Comparison of ENCODE assay signal across 19 cellular contexts in genomic region chr6:36301781-36302180, GRCh38. TPM values are rescaled to one million over a fixed set of nuclear protein-coding genes. Genes with fewer than 3 reads are reported as not detected.
DNase-seq lines count a peak whose midpoint lies in the region; ATAC-seq and TF ChIP-seq lines count a peak whose summit lies in the region.
"Had no signal": no experiment of that assay in that cellular context is flagged by ENCODE, and none has a peak within 500 bp of the region (broad histone marks: within the 10 kb centered on the region; RNA-seq: fewer than 3 reads in every experiment).

No MANE protein-coding gene starts in this region.

- POLR2A ChIA-PET in Panc1 (lab: Charles Lee) = no interaction called here

- H3K9me3 ChIP-seq in Panc1 (ENCODE audit: control insufficient read depth, insufficient read depth, low read depth, low read length) (no peaks in the 10 kb centered on the region), lower lobe of right lung (no peaks in the 10 kb centered on the region), aorta (ENCODE audit: control insufficient read depth, low read length) (no peaks in the 10 kb centered on the region), esophagus squamous epithelium (no peaks in the 10 kb centered on the region), MM.1S (replicated peaks; ENCODE audit: insufficient read depth, low read length) (no peaks in the 10 kb centered on the region)

- intact Hi-C loops in left cardiac atrium (cut with DNase I) = loop anchor here (1.0 to 5.0 kb wide), 2 partner anchors 59 to 61 kb away; no protein-coding TSS in a partner anchor
- intact Hi-C loops in cardiac septum (cut with DNase I) = loop anchor here (1.0 to 5.0 kb wide), 2 partner anchors 41 to 59 kb away; no protein-coding TSS in a partner anchor
- intact Hi-C loops in Panc1 (cut with micrococcal nuclease; ENCODE audit: unreplicated experiment) = loop anchor here (1.0 kb wide), 1 partner anchor 59 kb away; no protein-coding TSS in a partner anchor
- intact Hi-C loops in lower lobe of right lung (cut with DNase I) = no loop called here
- intact Hi-C loops in aorta (cut with DNase I) = loop anchor here (1.0 to 5.0 kb wide), 3 partner anchors 41 to 59 kb away; no protein-coding TSS in a partner anchor
- intact Hi-C loops in esophagus squamous epithelium (cut with DNase I) = loop anchor here (5.0 kb wide), 1 partner anchor 61 kb away; no protein-coding TSS in a partner anchor

- H3K9me2 ChIP-seq in MM.1S (replicated peaks; ENCODE audit: insufficient read depth, low read length) = no peaks in the 10 kb centered on the region

- TF ChIP-seq POLR2A in esophagus squamous epithelium (IDR thresholded peaks at IDR 0.05) = no peak

- no TSS peak for BruUV-seq in Panc1 (replicated peaks; lab: Mats Ljungman, UMichigan)

- H3K4me3 ChIP-seq in Panc1 (ENCODE audit: low read depth in 2 of 2, low read length in 2 of 2) (no peak overlapping the region), lower lobe of right lung (no peak overlapping the region), aorta (ENCODE audit: low read length in 2 of 2) (no peak overlapping the region), esophagus squamous epithelium (no peak overlapping the region), MM.1S (ENCODE audit: low read length) (no peak overlapping the region)

- in situ Hi-C loops in Panc1 (cut with HindIII; ENCODE audit: low pct_unique_long_range_greater_than_20kb, low sequenced_read_pairs) = no loop called here

- H3K4me1 ChIP-seq in Panc1 (ENCODE audit: control insufficient read depth, insufficient read depth, low read length) (no peaks in the 10 kb centered on the region), lower lobe of right lung (peaks cover 17% of the 10 kb centered on the region), aorta (ENCODE audit: control insufficient read depth in 1 of 2, insufficient read depth in 2 of 2, low read length in 2 of 2) (no peaks in the 10 kb centered on the region), esophagus squamous epithelium (peaks cover 5 to 16% (median 6%) of the 10 kb centered on the region in 3 donors), MM.1S (ENCODE audit: low read length) (peaks cover 4% of the 10 kb centered on the region; the same call in 1 of the 2 replicates)

- H2AFZ ChIP-seq in MM.1S (ENCODE audit: low read length) = no peak overlapping the region

- DNase-seq in left cardiac atrium (no peak), cardiac septum (ENCODE audit: low spot score) (no peak), Panc1 (ENCODE audit: low read depth, low spot score) (no peak), lower lobe of right lung (no peak), aorta (no peak), esophagus squamous epithelium (lab: John Stamatoyannopoulos, UW) (no peak), NCI-H446 (lab: John Stamatoyannopoulos, UW) (no peak), MM.1S (no peak)

- H3K27ac ChIP-seq in Panc1 (ENCODE audit: low read length) (no peak overlapping the region), lower lobe of right lung (no peak overlapping the region), aorta (ENCODE audit: low read depth in 1 of 2, low read length in 2 of 2) (no peak overlapping the region), esophagus squamous epithelium (peak overlapping the region in 1 of 4 donors; percentile 21), MM.1S (ENCODE audit: low read length) (no peak overlapping the region)
- H3K27ac ChIP-seq: C4-2B, VCaP had no signal

- TF ChIP-seq CTCF in Panc1 (IDR thresholded peaks at IDR 0.05) (no peak), lower lobe of right lung (IDR thresholded peaks at IDR 0.05) (no peak), esophagus squamous epithelium (IDR thresholded peaks at IDR 0.05) (no peak), MM.1S (IDR thresholded peaks at IDR 0.05; ENCODE audit: low read length) (no peak)

- no peaks in the 10 kb centered on the region; the same call in 1 of the 2 replicates for H3K27me3 ChIP-seq in Panc1 (ENCODE audit: control insufficient read depth, insufficient read depth, low read length)
- H3K27me3 ChIP-seq in lower lobe of right lung (ENCODE audit: low read depth) = no peaks in the 10 kb centered on the region
- no peaks in the 10 kb centered on the region for H3K27me3 ChIP-seq in aorta (ENCODE audit: control insufficient read depth in 1 of 2, insufficient read depth in 2 of 2, low read length in 1 of 2)
- H3K27me3 ChIP-seq in esophagus squamous epithelium = peaks cover 0 to 3% (median 0%) of the 10 kb centered on the region in 4 donors
- H3K27me3 ChIP-seq in MM.1S (replicated peaks; ENCODE audit: insufficient read depth, low read length) = no peaks in the 10 kb centered on the region

- H3K79me2 ChIP-seq in MM.1S (ENCODE audit: low read length) = no peaks in the 10 kb centered on the region

- H4K20me1 ChIP-seq in MM.1S (ENCODE audit: insufficient read depth, low read length) = no peaks in the 10 kb centered on the region

- no peak overlapping the region for H3K9ac ChIP-seq in MM.1S (ENCODE audit: low read length)

- H3F3A ChIP-seq in MM.1S (ENCODE audit: insufficient read depth, low read length) = no peaks in the 10 kb centered on the region

- 24 to 29% methylated on average over 7 of the region's 7 CpGs for WGBS in aorta, 2 donors
- 46 to 73% methylated on average over 3 to 7 of the region's 7 CpGs for WGBS in esophagus squamous epithelium, 2 donors

- no peak overlapping the region for H3K4me2 ChIP-seq in MM.1S (ENCODE audit: low read depth, low read length)

- no peaks in the 10 kb centered on the region for H3K36me3 ChIP-seq in Panc1 (ENCODE audit: control insufficient read depth, insufficient read depth, low read length)
- no peaks in the 10 kb centered on the region for H3K36me3 ChIP-seq in lower lobe of right lung
- H3K36me3 ChIP-seq in aorta (ENCODE audit: control insufficient read depth in 1 of 2, insufficient read depth in 2 of 2, low read length in 1 of 2) = no peaks in the 10 kb centered on the region
- no peaks in the 10 kb centered on the region for H3K36me3 ChIP-seq in esophagus squamous epithelium
- H3K36me3 ChIP-seq in MM.1S (replicated peaks; ENCODE audit: insufficient read depth, low read length) = no peaks in the 10 kb centered on the region

- ATAC-seq in left cardiac atrium (peak; percentile 35 to 36), Panc1 (peak; percentile 7; the same call in 1 of the 2 replicates), lower lobe of right lung (peak; percentile 17 to 36), aorta (ENCODE audit: low FRiP score) (peak; percentile 33)

- CTCF ChIA-PET in Panc1 (lab: Charles Lee) = interaction anchor here (0.8 to 1.2 kb wide), 5 partner anchors 10 to 118 kb away, joined by 3 to 6 read pairs (median 3); no protein-coding TSS in a partner anchor

RNA-seq across cellular contexts. Expression of gene PNPLA1, which starts 31.9 kb away (rescaled TPM):
- total RNA-seq in left cardiac atrium (not detected), cardiac septum (not detected), Panc1 (2021; ENCODE audit: unreplicated experiment) (not detected), lower lobe of right lung (0.27 TPM), aorta (under 1 TPM in 1 of 2 donors, not detected in 1; 0.23 TPM), esophagus squamous epithelium (under 1 TPM in 2 of 4 donors, not detected in 2; 0.59 to 0.64 TPM)
- polyA plus RNA-seq in Panc1 (2012; ENCODE audit: insufficient read length) = 0.10 TPM
- polyA plus RNA-seq in aorta = under 1 TPM in 1 of 2 donors, not detected in 1; 0.15 TPM
- total RNA-seq: activated CD4-positive, alpha-beta T cell treated with anti-CD3 and anti-CD28 coated beads, Interleukin-2, amount 10 ng/mL, durations not matched to agents 24 days and 14 days; activated T-cell treated with anti-CD3 and anti-CD28 coated beads, Interleukin-2, amount 50 U/mL, for 72 hours; astrocyte; epithelial cell of proximal tubule; glomerular endothelial cell; kidney epithelial cell; NCI-H460; osteocyte; urinary bladder had no signal

RNA-seq across cellular contexts. Expression of gene BNIP5, which starts 34.9 kb away (rescaled TPM):
- not detected for total RNA-seq in left cardiac atrium
- not detected for total RNA-seq in cardiac septum
- total RNA-seq in Panc1 (2021; ENCODE audit: unreplicated experiment) = not detected
- not detected for polyA plus RNA-seq in Panc1 (2012; ENCODE audit: insufficient read length)
- total RNA-seq in lower lobe of right lung = not detected
- not detected for total RNA-seq in aorta
- polyA plus RNA-seq in aorta = 1 to 10 TPM in 1 of 2 donors, not detected in 1; 2.3 TPM
- not detected for total RNA-seq in esophagus squamous epithelium
- total RNA-seq: activated CD4-positive, alpha-beta T cell treated with anti-CD3 and anti-CD28 coated beads, Interleukin-2, amount 10 ng/mL, durations not matched to agents 24 days and 14 days; activated T-cell treated with anti-CD3 and anti-CD28 coated beads, Interleukin-2, amount 50 U/mL, for 72 hours; astrocyte; glomerular endothelial cell; kidney epithelial cell; NCI-H460; osteocyte; urinary bladder had no signal
- polyA plus RNA-seq: urinary bladder had no signal
